ENCODE assay signal across 9 cellular contexts in the genomic region with DNA sequence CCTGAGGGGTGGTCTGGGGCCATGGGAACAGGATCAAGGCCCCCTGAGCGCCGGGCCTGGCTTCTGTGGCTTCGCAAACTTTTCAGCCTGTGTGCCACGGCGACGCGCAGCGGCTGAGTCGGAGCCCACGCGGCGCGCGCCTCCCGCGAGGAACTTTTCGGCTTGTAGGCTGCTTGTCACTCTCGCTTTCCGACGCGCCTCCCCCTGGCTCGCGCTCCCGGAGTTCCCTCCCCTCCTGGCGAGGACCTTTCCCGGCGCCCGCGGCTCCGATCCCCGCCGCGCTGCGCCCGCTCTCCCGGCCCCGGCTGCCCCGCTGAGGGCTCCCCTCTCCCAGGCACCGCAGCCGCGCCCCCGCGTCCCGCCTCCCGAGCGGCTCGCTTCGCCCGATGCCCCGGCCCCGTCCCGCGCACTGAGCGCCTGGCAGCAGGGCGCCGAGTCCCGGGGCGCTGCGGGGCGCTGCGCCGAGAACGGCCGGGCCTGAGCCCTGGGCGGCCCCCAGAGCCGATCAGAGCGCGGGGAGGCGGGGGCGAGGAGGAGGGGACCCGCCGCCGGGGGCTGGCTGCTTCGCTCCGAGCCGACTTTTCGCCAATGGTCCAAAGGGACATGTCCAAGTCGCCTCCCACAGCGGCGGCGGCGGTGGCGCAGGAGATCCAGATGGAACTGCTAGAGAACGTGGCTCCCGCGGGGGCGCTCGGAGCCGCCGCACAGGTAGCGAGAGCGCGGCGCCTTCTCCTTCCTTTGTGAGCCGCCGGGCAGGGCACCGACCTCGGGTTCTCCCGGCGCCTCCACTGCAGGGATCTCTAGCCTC. TPM values are rescaled to one million over a fixed set of nuclear protein-coding genes. Genes with fewer than 3 reads are reported as not detected.
A peak's percentile ranks its signal among the peaks of the same experiment; 100 is the strongest.
DNase-seq lines count a peak whose midpoint lies in the region; ATAC-seq and TF ChIP-seq lines count a peak whose summit lies in the region.
"Had no signal": no experiment of that assay in that cellular context is flagged by ENCODE, and none has a peak within 500 bp of the region (broad histone marks: within the 10 kb centered on the region; RNA-seq: fewer than 3 reads in every experiment).

A gene (plus strand): TSS at position 276 of the 808 bp plus-strand sequence.

- H3K27ac ChIP-seq in HUES64 (ENCODE audit: low read depth, low read length): no peak within 1 kb of the TSS

- H3K36me3 Mint-ChIP-seq in chondrocyte (ENCODE audit: low read depth): no peaks in the 10 kb centered on the region

- H3K4me3 Mint-ChIP-seq in chondrocyte (ENCODE audit: unreplicated experiment): peak within 1 kb of the TSS; percentile 71

- TF ChIP-seq CTCF in BE2C (IDR thresholded peaks at IDR 0.05; ENCODE audit: low read depth, low read length) (no peak), chondrocyte (IDR thresholded peaks at IDR 0.05) (no peak)

- no peak within 1 kb of the TSS for H3K27ac Mint-ChIP-seq in chondrocyte (ENCODE audit: unreplicated experiment)

- peak within 1 kb of the TSS; percentile 77 for H3K9ac ChIP-seq in HUES64 (ENCODE audit: low read depth, low read length)

- H3K36me3 ChIP-seq in BE2C: no peaks in the 10 kb centered on the region
- H3K36me3 ChIP-seq in HUES64 (ENCODE audit: insufficient read depth, low read length): no peaks in the 10 kb centered on the region

- H3K9me3 ChIP-seq in BE2C (no peaks in the 10 kb centered on the region), HUES64 (ENCODE audit: insufficient read depth, low read depth, low read length) (no peaks in the 10 kb centered on the region)

- DNase-seq in BE2C (peak; percentile 8), chondrocyte (ENCODE audit: low spot score) (no peak), kidney tubule cell (ENCODE audit: low spot score) (peak; percentile 56), GDM1 (lab: John Stamatoyannopoulos, UW) (no peak), kidney glomerular epithelial cell (lab: John Stamatoyannopoulos, UW) (no peak), SIG-M5 treated with dmso at 0.1 percent for 504 hours (lab: John Stamatoyannopoulos, UW; ENCODE audit: unreplicated experiment) (no peak)
- DNase-seq in stimulated activated naive CD8-positive, alpha-beta T cell treated with anti-CD3 and anti-CD28 coated beads, Interleukin-15, Interleukin-2, amounts not matched to agents 100 U/mL and 50 U/mL, for 24 hours: peak; percentile 10

- H3K27me3 Mint-ChIP-seq in chondrocyte (ENCODE audit: low read depth): peaks cover 58% of the 10 kb centered on the region

- H3K27me3 ChIP-seq in BE2C (peaks cover 17% of the 10 kb centered on the region), HUES64 (ENCODE audit: insufficient read depth, low read length) (peaks cover 33% of the 10 kb centered on the region)

- H3K9me3 Mint-ChIP-seq in chondrocyte (ENCODE audit: low read depth): no peaks in the 10 kb centered on the region

- H3K4me1 Mint-ChIP-seq in chondrocyte (ENCODE audit: low read depth): peaks cover 6% of the 10 kb centered on the region

- under 1% methylated on average over 100 of the region's 100 CpGs for WGBS in HUES64

- no peaks in the 10 kb centered on the region for H3K4me1 ChIP-seq in BE2C
- H3K4me1 ChIP-seq in HUES64 (ENCODE audit: insufficient read depth, low read length): peaks cover 18% of the 10 kb centered on the region

- H3K4me3 ChIP-seq in BE2C (ENCODE audit: low read depth, low read length): no peak within 1 kb of the TSS
- H3K4me3 ChIP-seq in HUES64 (ENCODE audit: low read length): peak within 1 kb of the TSS; percentile 81

- ATAC-seq in stimulated activated naive CD8-positive, alpha-beta T cell treated with anti-CD3 and anti-CD28 coated beads, Interleukin-15, Interleukin-2, amounts not matched to agents 100 U/mL and 50 U/mL, for 24 hours: peak; percentile 19

RNA-seq across cellular contexts. Expression of the gene that starts here (rescaled TPM):
- 1.4 TPM for polyA plus RNA-seq in BE2C (2012; ENCODE audit: insufficient read depth, insufficient read length, low read depth)
- polyA plus RNA-seq in HUES64 (2013, experiment 1 of 2): 0.95 TPM
- polyA plus RNA-seq in HUES64 (2013, experiment 2 of 2): 1.5 TPM
- total RNA-seq in chondrocyte: 0.10 to 0.38 TPM (median 0.25 TPM) in 3 replicates
- total RNA-seq: glomerular endothelial cell had no signal

Comparison
In these comparisons a context has a peak if more than half of its experiments do, and no peak if none do; other contexts are left out.
1. DNase-seq: peak in BE2C (single experiment), kidney tubule cell (single experiment) and stimulated activated naive CD8-positive, alpha-beta T cell treated with anti-CD3 and anti-CD28 coated beads, Interleukin-15, Interleukin-2, amounts not matched to agents 100 U/mL and 50 U/mL, for 24 hours (single experiment); none in chondrocyte (single experiment), GDM1 (single experiment), kidney glomerular epithelial cell (single experiment) and SIG-M5 treated with dmso at 0.1 percent for 504 hours (single experiment).